17 cellular contexts compared by ENCODE assay signal in genomic region chrX:46571423-46572294, GRCh38. TPM values are rescaled to one million over a fixed set of nuclear protein-coding genes. Genes with fewer than 3 reads are reported as not detected.
DNase-seq lines count a peak whose midpoint lies in the region; ATAC-seq, FAIRE-seq and TF ChIP-seq lines count a peak whose summit lies in the region.
"Had no signal": no experiment of that assay in that cellular context is flagged by ENCODE, and none has a peak within 500 bp of the region (broad histone marks: within the 10 kb centered on the region; RNA-seq: fewer than 3 reads in every experiment).

No MANE protein-coding gene starts in this region.

- TF ChIP-seq CTCF in activated CD8-positive, alpha-beta T cell treated with anti-CD3 and anti-CD28 coated beads for 36 hours (IDR thresholded peaks at IDR 0.05) = no peak
- no peak for TF ChIP-seq CTCF in dorsolateral prefrontal cortex (IDR thresholded peaks at IDR 0.05 in 54 of 56, conservative IDR thresholded peaks at IDR 0.05 in 2 of 56; ENCODE audit: low read depth in 1 of 56, partially characterized antibody in 56 of 56)

- no peak for FAIRE-seq in urothelium cell line (lab: Jason Lieb, UNC)
- FAIRE-seq: A204.1 had no signal

- peak; percentile 9 for DNase-seq in activated CD4-positive, alpha-beta T cell treated with anti-CD3 and anti-CD28 coated beads for 48 hours
- no peak for DNase-seq in activated CD4-positive, alpha-beta T cell treated with anti-CD3 and anti-CD28 coated beads for 1 hour
- no peak for DNase-seq in activated CD8-positive, alpha-beta T cell treated with anti-CD3 and anti-CD28 coated beads for 36 hours
- no peak for DNase-seq in natural killer cell treated with Interleukin-12 subunit alpha and Interleukin-12 subunit beta and Interleukin-15 and Interleukin-18, amount 100 ng/mL, for 72 hours (ENCODE audit: low spot score)
- DNase-seq in dorsolateral prefrontal cortex (no peak), urothelium cell line (ENCODE audit: low spot score) (no peak)
- DNase-seq: activated gamma-delta T cell, cerebellar nuclear complex, NCI-H187, nucleus accumbens, Right ventricle myocardium superior, spleen, upper lobe of right lung had no signal

- peaks cover 31% of the 10 kb centered on the region for H3K4me1 Mint-ChIP-seq in activated CD8-positive, alpha-beta T cell treated with anti-CD3 and anti-CD28 coated beads for 36 hours (ENCODE audit: low read depth)
- H3K4me1 Mint-ChIP-seq in natural killer cell treated with Interleukin-12 subunit alpha and Interleukin-12 subunit beta and Interleukin-15 and Interleukin-18, amount 100 ng/mL, for 72 hours (ENCODE audit: low read depth in 2 of 2) = peaks cover 15 to 22% of the 10 kb centered on the region in 2 donors

- POLR2A ChIA-PET in activated CD8-positive, alpha-beta T cell treated with anti-CD3 and anti-CD28 coated beads for 36 hours (lab: Charles Lee) = interaction anchor here (0.6 to 1.1 kb wide), 5 partner anchors 27 to 721 kb away, joined by 3 to 4 read pairs (median 3); partner anchors contain the start of genes NDUFB11 and RBM10

- peaks cover 3% of the 10 kb centered on the region for H3K27me3 Mint-ChIP-seq in activated CD8-positive, alpha-beta T cell treated with anti-CD3 and anti-CD28 coated beads for 36 hours
- peaks cover 0 to 8% of the 10 kb centered on the region in 2 donors for H3K27me3 Mint-ChIP-seq in natural killer cell treated with Interleukin-12 subunit alpha and Interleukin-12 subunit beta and Interleukin-15 and Interleukin-18, amount 100 ng/mL, for 72 hours

- CTCF ChIA-PET in activated CD8-positive, alpha-beta T cell treated with anti-CD3 and anti-CD28 coated beads for 36 hours (lab: Charles Lee) = interaction anchor here (0.7 to 1.4 kb wide), 7 partner anchors 10 to 266 kb away, joined by 3 to 4 read pairs (median 3); no protein-coding TSS in a partner anchor

- intact Hi-C loops in activated CD8-positive, alpha-beta T cell treated with anti-CD3 and anti-CD28 coated beads for 36 hours (cut with micrococcal nuclease) = loop anchor here (2.0 kb wide), 1 partner anchor 27 kb away; the partner anchor contains the start of gene ZNF674
- intact Hi-C loops in dorsolateral prefrontal cortex (cut with DNase I) = no loop called here

- H3K27ac Mint-ChIP-seq in activated CD8-positive, alpha-beta T cell treated with anti-CD3 and anti-CD28 coated beads for 36 hours = peak overlapping the region; percentile 91
- peak overlapping the region in 1 of 2 donors; percentile 62 for H3K27ac Mint-ChIP-seq in natural killer cell treated with Interleukin-12 subunit alpha and Interleukin-12 subunit beta and Interleukin-15 and Interleukin-18, amount 100 ng/mL, for 72 hours

- ATAC-seq in GM21717 (IDR thresholded peaks at IDR 0.05; ENCODE audit: unreplicated experiment) = peak; percentile 32
- ATAC-seq in activated CD8-positive, alpha-beta T cell treated with anti-CD3 and anti-CD28 coated beads for 36 hours = no peak
- ATAC-seq in natural killer cell treated with Interleukin-12 subunit alpha and Interleukin-12 subunit beta and Interleukin-15 and Interleukin-18, amount 100 ng/mL, for 72 hours = no peak
- ATAC-seq in GM21367 (IDR thresholded peaks at IDR 0.05; ENCODE audit: unreplicated experiment) = no peak
- ATAC-seq: upper lobe of right lung had no signal

- H3K4me3 ChIP-seq in dorsolateral prefrontal cortex = no peak overlapping the region
- H3K4me3 ChIP-seq: lung, upper lobe of right lung had no signal

- peaks cover 0 to 54% (median 7%) of the 10 kb centered on the region in 45 donors for H3K27me3 ChIP-seq in dorsolateral prefrontal cortex
- H3K27me3 ChIP-seq: upper lobe of right lung had no signal

- no peak overlapping the region for H3K27ac ChIP-seq in dorsolateral prefrontal cortex
- H3K27ac ChIP-seq: upper lobe of right lung had no signal

- no peaks in the 10 kb centered on the region for H3K36me3 Mint-ChIP-seq in activated CD8-positive, alpha-beta T cell treated with anti-CD3 and anti-CD28 coated beads for 36 hours (ENCODE audit: low read depth)
- no peaks in the 10 kb centered on the region for H3K36me3 Mint-ChIP-seq in natural killer cell treated with Interleukin-12 subunit alpha and Interleukin-12 subunit beta and Interleukin-15 and Interleukin-18, amount 100 ng/mL, for 72 hours

- no peak overlapping the region for H3K4me3 Mint-ChIP-seq in activated CD8-positive, alpha-beta T cell treated with anti-CD3 and anti-CD28 coated beads for 36 hours
- peak overlapping the region; percentile 63 for H3K4me3 Mint-ChIP-seq in natural killer cell treated with Interleukin-12 subunit alpha and Interleukin-12 subunit beta and Interleukin-15 and Interleukin-18, amount 100 ng/mL, for 72 hours

- no peaks in the 10 kb centered on the region for H3K9me3 Mint-ChIP-seq in activated CD8-positive, alpha-beta T cell treated with anti-CD3 and anti-CD28 coated beads for 36 hours
- no peaks in the 10 kb centered on the region for H3K9me3 Mint-ChIP-seq in natural killer cell treated with Interleukin-12 subunit alpha and Interleukin-12 subunit beta and Interleukin-15 and Interleukin-18, amount 100 ng/mL, for 72 hours

RNA-seq across cellular contexts. Expression of gene CHST7, which starts 1.9 kb away (rescaled TPM):
- total RNA-seq in activated CD8-positive, alpha-beta T cell treated with anti-CD3 and anti-CD28 coated beads for 36 hours = 1 to 10 TPM; 2.5 to 2.8 TPM
- 1 to 10 TPM; 2.0 to 2.9 TPM for total RNA-seq in natural killer cell treated with Interleukin-12 subunit alpha and Interleukin-12 subunit beta and Interleukin-15 and Interleukin-18, amount 100 ng/mL, for 72 hours
- 10 to 100 TPM in 30 of 120 experiments, 1 to 10 TPM in 90; 2.3 to 27.4 (median 8.2) TPM for total RNA-seq in dorsolateral prefrontal cortex

RNA-seq across cellular contexts. Expression of gene ZNF674, which starts 26.4 kb away (rescaled TPM):
- total RNA-seq in activated CD8-positive, alpha-beta T cell treated with anti-CD3 and anti-CD28 coated beads for 36 hours = 1 to 10 TPM; 1.7 to 2.0 TPM
- total RNA-seq in natural killer cell treated with Interleukin-12 subunit alpha and Interleukin-12 subunit beta and Interleukin-15 and Interleukin-18, amount 100 ng/mL, for 72 hours = 1 to 10 TPM; 2.2 to 4.4 TPM
- 10 to 100 TPM in 72 of 120 experiments, 1 to 10 TPM in 48; 5.4 to 16.7 (median 10.6) TPM for total RNA-seq in dorsolateral prefrontal cortex
